In the genomic region with DNA sequence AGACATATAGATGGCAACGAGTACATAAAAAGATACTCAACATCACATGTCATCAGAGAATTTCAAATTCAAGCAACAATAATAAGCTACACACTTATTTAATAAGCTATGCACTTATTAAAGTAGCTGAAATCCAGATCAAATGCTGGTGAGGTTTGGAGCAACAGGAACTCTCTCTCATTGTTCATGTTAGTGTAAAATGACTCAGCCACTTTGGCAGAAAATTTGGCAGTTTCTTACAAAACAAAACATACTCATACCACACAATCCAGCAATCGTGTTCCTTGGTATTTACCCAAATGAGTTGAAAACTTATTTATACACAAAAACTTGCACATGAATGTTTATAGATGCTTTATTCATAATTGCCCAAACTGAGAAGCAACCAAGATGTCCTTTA, we compare ENCODE assay signal across 14 cellular contexts.
"Had no signal": no experiment of that assay in that cellular context is flagged by ENCODE, and none has a peak within 500 bp of the region (broad histone marks: within the 10 kb centered on the region; RNA-seq: fewer than 3 reads in every experiment).

No MANE protein-coding gene starts in this region.

- H3K9me3 ChIP-seq: heart left ventricle, left lung, testis, upper lobe of right lung had no signal

- H3K4me3 ChIP-seq: heart left ventricle, left lung, sigmoid colon, testis, upper lobe of right lung had no signal

- ATAC-seq: effector memory CD8-positive, alpha-beta T cell; heart left ventricle; left lung; stimulated activated naive CD8-positive, alpha-beta T cell treated with anti-CD3 and anti-CD28 coated beads, Interleukin-15, Interleukin-2, amounts not matched to agents 100 U/mL and 50 U/mL, for 24 hours; upper lobe of right lung had no signal

- H3K36me3 ChIP-seq: heart left ventricle, left lung, sigmoid colon, upper lobe of right lung had no signal

- H3K27ac ChIP-seq: heart left ventricle, left lung, sigmoid colon, testis, upper lobe of right lung had no signal

- DNase-seq: activated B cell treated with CpG ODN at 0.5 μM for 24 hours; activated CD4-positive, alpha-beta T cell treated with anti-CD3 and anti-CD28 coated beads, Interleukin-2, amount 50 U/mL, for 1 hour; activated gamma-delta T cell; activated naive CD8-positive, alpha-beta T cell treated with anti-CD3 and anti-CD28 coated beads for 36 hours; activated T-cell treated with anti-CD3 and anti-CD28 coated beads, Interleukin-2, amount 50 U/mL, for 24 hours; aorta; effector memory CD8-positive, alpha-beta T cell; heart left ventricle; left lung; sigmoid colon; stimulated activated CD4-positive, alpha-beta T cell treated with anti-CD3 and anti-CD28 coated beads, Interleukin-12 subunit alpha, Interleukin-12 subunit beta, amount 100 ng/mL, for 4 hours; stimulated activated naive CD8-positive, alpha-beta T cell treated with anti-CD3 and anti-CD28 coated beads, Interleukin-15, Interleukin-2, amounts not matched to agents 100 U/mL and 50 U/mL, for 24 hours; testis; upper lobe of right lung had no signal

- H3K4me1 ChIP-seq: heart left ventricle, left lung, testis, upper lobe of right lung had no signal

- H3K27me3 ChIP-seq: heart left ventricle, left lung, sigmoid colon, testis, upper lobe of right lung had no signal
